11 cellular contexts compared by ENCODE assay signal in genomic region chr9:82466616-82467251, GRCh38.
DNase-seq lines count a peak whose midpoint lies in the region; ATAC-seq and TF ChIP-seq lines count a peak whose summit lies in the region.
"Had no signal": no experiment of that assay in that cellular context is flagged by ENCODE, and none has a peak within 500 bp of the region (broad histone marks: within the 10 kb centered on the region; RNA-seq: fewer than 3 reads in every experiment).

No MANE protein-coding gene starts in this region.

- no peak overlapping the region for H3K9ac ChIP-seq in stomach smooth muscle (ENCODE audit: low read length in 2 of 2)

- no peaks in the 10 kb centered on the region for H3K4me1 ChIP-seq in stomach smooth muscle (ENCODE audit: control insufficient read depth, insufficient read depth, low read length)

- ATAC-seq in HG03196 (IDR thresholded peaks at IDR 0.05; ENCODE audit: unreplicated experiment) = no peak
- no peak for ATAC-seq in HG02884 (IDR thresholded peaks at IDR 0.05; ENCODE audit: unreplicated experiment)
- ATAC-seq: left colon had no signal

- no peak for DNase-seq in HFF-Myc (ENCODE audit: extremely low read depth, low read depth)
- peak; percentile 17 for DNase-seq in amniotic epithelial cell (ENCODE audit: low read depth)
- peak; percentile 50 for DNase-seq in iPS-NIHi11 (ENCODE audit: low spot score)
- DNase-seq in stimulated activated CD4-positive, alpha-beta T cell treated with anti-CD3 and anti-CD28 coated beads, Interleukin-12 subunit alpha, Interleukin-12 subunit beta, amount 100 ng/mL, for 4 hours = no peak
- DNase-seq: cortex of kidney, NCI-H1092 had no signal

- H3K27ac ChIP-seq in stomach smooth muscle (ENCODE audit: low read length) = no peak overlapping the region
- H3K27ac ChIP-seq: SK-N-MC had no signal

- no peaks in the 10 kb centered on the region for H3K9me3 ChIP-seq in stomach smooth muscle (ENCODE audit: control insufficient read depth in 2 of 2, low read length in 2 of 2)

- H3K4me3 ChIP-seq in HFF-Myc (replicated peaks; ENCODE audit: low read depth, low read length) (no peak overlapping the region), stomach smooth muscle (ENCODE audit: low read length in 2 of 2) (peak overlapping the region; percentile 32 to 54)
- H3K4me3 ChIP-seq: SK-N-MC had no signal

- H3K36me3 ChIP-seq in stomach smooth muscle (ENCODE audit: control insufficient read depth in 2 of 2, insufficient read depth in 2 of 2, low read length in 2 of 2) = no peaks in the 10 kb centered on the region

- TF ChIP-seq CTCF in HFF-Myc (IDR thresholded peaks at IDR 0.05; ENCODE audit: low read depth, low read length, missing control alignments) = peak; percentile 37

- H3K27me3 ChIP-seq in stomach smooth muscle (ENCODE audit: control insufficient read depth in 1 of 2, insufficient read depth in 2 of 2, low read length in 2 of 2) = no peaks in the 10 kb centered on the region

Comparison
In these comparisons a context has a peak if more than half of its experiments do, and no peak if none do; other contexts are left out.
1. DNase-seq: peak in amniotic epithelial cell (single experiment) and iPS-NIHi11 (single experiment); none in HFF-Myc (single experiment) and stimulated activated CD4-positive, alpha-beta T cell treated with anti-CD3 and anti-CD28 coated beads, Interleukin-12 subunit alpha, Interleukin-12 subunit beta, amount 100 ng/mL, for 4 hours (single experiment).